In the genomic region with DNA sequence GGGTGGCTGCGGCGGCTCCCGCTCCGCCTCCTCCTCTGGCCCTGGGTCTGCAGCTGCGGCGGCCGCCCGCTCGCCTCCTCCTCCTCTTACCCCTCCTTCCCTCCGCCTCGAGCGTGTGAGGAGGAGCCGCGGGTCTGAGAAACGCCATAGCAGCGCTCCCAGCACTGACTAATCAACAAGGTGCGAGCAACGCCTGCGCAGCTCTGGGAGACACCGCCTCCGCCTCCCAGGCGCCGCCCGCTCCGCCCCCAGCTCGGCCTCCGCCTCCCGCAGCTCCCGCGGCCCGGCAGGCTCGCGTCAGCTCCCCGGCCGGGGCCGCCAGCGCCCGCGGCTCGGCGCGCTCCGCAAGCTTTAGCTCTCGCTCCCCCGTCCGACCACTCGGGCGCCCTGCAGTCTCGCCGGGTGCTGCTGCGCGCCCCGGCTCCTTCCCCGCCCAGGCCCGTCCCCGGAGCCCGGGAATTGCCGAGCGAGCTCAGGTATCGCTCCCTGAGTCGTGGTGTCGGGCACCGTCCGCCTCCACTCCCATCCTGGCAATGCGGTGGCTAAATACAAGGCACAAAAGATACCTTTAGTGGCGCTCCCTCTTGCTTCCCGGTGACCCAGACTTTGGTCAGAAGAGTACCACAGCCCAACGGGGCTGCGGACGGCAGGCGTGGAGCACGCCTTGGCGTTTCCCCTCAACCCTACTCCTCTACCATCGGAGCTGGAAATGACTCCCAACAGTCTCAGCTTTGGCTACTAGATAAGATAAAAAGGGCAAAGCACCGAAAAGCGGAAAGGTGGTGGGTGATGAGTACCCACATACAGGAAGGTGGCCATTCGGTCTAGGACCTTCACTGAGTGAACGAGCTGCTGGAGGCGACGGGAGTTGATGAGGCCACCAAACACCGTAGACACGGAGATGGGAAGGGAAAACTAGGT, we compare ENCODE assay signal across 9 cellular contexts. TPM values are rescaled to one million over a fixed set of nuclear protein-coding genes. Genes with fewer than 3 reads are reported as not detected.
DNase-seq lines count a peak whose midpoint lies in the region; ATAC-seq and TF ChIP-seq lines count a peak whose summit lies in the region.
"Had no signal": no experiment of that assay in that cellular context is flagged by ENCODE, and none has a peak within 500 bp of the region (broad histone marks: within the 10 kb centered on the region; RNA-seq: fewer than 3 reads in every experiment).

Gene GAREM1 (minus strand): TSS at position 170 of the 921 bp plus-strand sequence. CDS start 454 bp downstream, outside the sequence.

- H3K9me3 Mint-ChIP-seq in chondrocyte (ENCODE audit: low read depth), result no peaks in the 10 kb centered on the region

- peak within 1 kb of the TSS; percentile 86 for H3K4me3 Mint-ChIP-seq in chondrocyte (ENCODE audit: unreplicated experiment)

- DNase-seq in AG20443 (ENCODE audit: low spot score), result peak; percentile 99
- peak; percentile 56 to 90 for DNase-seq in NCI-H446 (lab: John Stamatoyannopoulos, UW)
- peak; percentile 32 to 63 for DNase-seq in activated CD4-positive, alpha-beta T cell treated with anti-CD3 and anti-CD28 coated beads for 24 hours (ENCODE audit: low read depth in 2 of 2)
- DNase-seq in chondrocyte (ENCODE audit: low spot score), result peak; percentile 98
- peak; percentile 95 for DNase-seq in kidney glomerular epithelial cell (lab: John Stamatoyannopoulos, UW)
- DNase-seq in stimulated activated CD4-positive, alpha-beta T cell treated with anti-CD3 and anti-CD28 coated beads, Interleukin-1b, Interleukin-23, amount 100 ng/mL, for 1 hour (ENCODE audit: low read depth in 2 of 2), result peak; percentile 34 to 39

- no peaks in the 10 kb centered on the region for H3K36me3 Mint-ChIP-seq in chondrocyte (ENCODE audit: low read depth)

- peak; percentile 98 for ATAC-seq in GM19043 (IDR thresholded peaks at IDR 0.05; ENCODE audit: low read depth, unreplicated experiment)
- ATAC-seq in HG03354 (IDR thresholded peaks at IDR 0.05; ENCODE audit: poor library complexity, severe bottlenecking, unreplicated experiment), result peak; percentile 96

- TF ChIP-seq CTCF in chondrocyte (IDR thresholded peaks at IDR 0.05), result peak; percentile 87

- H3K27ac Mint-ChIP-seq in chondrocyte (ENCODE audit: unreplicated experiment), result peak within 1 kb of the TSS; percentile 78

- H3K4me1 Mint-ChIP-seq in chondrocyte (ENCODE audit: low read depth), result peaks cover 26% of the 10 kb centered on the region

- peaks cover 10% of the 10 kb centered on the region for H3K27me3 Mint-ChIP-seq in chondrocyte (ENCODE audit: low read depth)

RNA-seq across cellular contexts. Expression of gene GAREM1, which starts in this region (rescaled TPM):
- total RNA-seq in chondrocyte, result 6.2 to 7.7 TPM (median 6.3 TPM) in 3 replicates
- total RNA-seq: T-helper 2 cell treated with Interferon-gamma antibody and Interleukin-4, amounts not matched to agents 100 ng/mL and 5 ng/mL, for 36 hours had no signal

Comparison
In these comparisons a context has a peak if more than half of its experiments do, and no peak if none do; other contexts are left out.
1. Peak in every context shown above with its lines: DNase-seq and ATAC-seq.
2. DNase-seq: peak in every context shown above with its lines; median percentile 99 in AG20443; 98 in chondrocyte; 95 in kidney glomerular epithelial cell; 73 in NCI-H446; 48 in activated CD4-positive, alpha-beta T cell treated with anti-CD3 and anti-CD28 coated beads for 24 hours; 36 in stimulated activated CD4-positive, alpha-beta T cell treated with anti-CD3 and anti-CD28 coated beads, Interleukin-1b, Interleukin-23, amount 100 ng/mL, for 1 hour.